Comparison of ENCODE assay signal across 21 cellular contexts in genomic region chr9:98195671-98196070, GRCh38. TPM values are rescaled to one million over a fixed set of nuclear protein-coding genes. Genes with fewer than 3 reads are reported as not detected.
DNase-seq lines count a peak whose midpoint lies in the region; ATAC-seq lines count a peak whose summit lies in the region.
"Had no signal": no experiment of that assay in that cellular context is flagged by ENCODE, and none has a peak within 500 bp of the region (broad histone marks: within the 10 kb centered on the region; RNA-seq: fewer than 3 reads in every experiment).

No MANE protein-coding gene starts in this region.

- H2AK5ac ChIP-seq in trophoblast cell (ENCODE audit: low read length): no peak overlapping the region

- no peak for ATAC-seq in GM18502 (IDR thresholded peaks at IDR 0.05; ENCODE audit: poor library complexity, unreplicated experiment)
- ATAC-seq: GM12878, K562, T-cell had no signal

- no peak overlapping the region for H3K4me3 Mint-ChIP-seq in T-helper 2 cell treated with Interferon-gamma antibody and Interleukin-4, amounts not matched to agents 5 μg/mL and 100 μg/mL, for 36 hours

- H3K18ac ChIP-seq in trophoblast cell (ENCODE audit: low read length): no peak overlapping the region

- H3K4ac ChIP-seq in trophoblast cell (ENCODE audit: low read depth, low read length): no peak overlapping the region

- no peaks in the 10 kb centered on the region for H3K27me3 ChIP-seq in SJCRH30
- no peaks in the 10 kb centered on the region for H3K27me3 ChIP-seq in trophoblast cell (ENCODE audit: insufficient read depth, low read length)

- no peak overlapping the region for H2BK5ac ChIP-seq in trophoblast cell (ENCODE audit: low read depth, low read length, poor library complexity)

- no peak overlapping the region for H2AFZ ChIP-seq in trophoblast cell (ENCODE audit: insufficient read depth, low read length, poor library complexity)
- H2AFZ ChIP-seq: PC-9 had no signal

- H4K12ac ChIP-seq in trophoblast cell (ENCODE audit: low read depth, low read length): no peak overlapping the region

- H3K79me1 ChIP-seq in trophoblast cell (ENCODE audit: low read length): peaks cover 19% of the 10 kb centered on the region

- no peaks in the 10 kb centered on the region for H3K9me3 ChIP-seq in SJCRH30 (replicated peaks)
- no peaks in the 10 kb centered on the region for H3K9me3 ChIP-seq in trophoblast cell (ENCODE audit: insufficient read depth, low read depth, low read length)

- DNase-seq in DMS 273 (lab: John Stamatoyannopoulos, UW; ENCODE audit: unreplicated experiment) (peak; percentile 72), NCI-H2171 (lab: John Stamatoyannopoulos, UW) (peak; percentile 95), SJCRH30 (peak; percentile 93), trophoblast cell (no peak)
- no peak for DNase-seq in T-helper 2 cell treated with Interferon-gamma antibody and Interleukin-4, amounts not matched to agents 5 μg/mL and 100 μg/mL, for 36 hours (ENCODE audit: low spot score)
- no peak for DNase-seq in stimulated activated CD8-positive, alpha-beta memory T cell treated with anti-CD3 and anti-CD28 coated beads, Interleukin-4, amount 100 ng/mL, for 48 hours
- DNase-seq: DMS53, GDM1, Kasumi-1, NCI-H1092 treated with DMSO at 0.1 percent for 48 hours, NCI-H1436 treated with DMSO at 0.1 percent for 48 hours, NCI-H187 treated with DMSO at 0.1 percent for 48 hours, NCI-H226, NCI-H510A, NCI-H774, PC-9, Right ventricle myocardium superior, T-cell had no signal

- no peak overlapping the region for H2BK120ac ChIP-seq in trophoblast cell (ENCODE audit: insufficient read depth, low read length, poor library complexity)

- no CpG with 5 or more reads among the region's 4 CpGs for WGBS in trophoblast cell (ENCODE audit: extremely low coverage, insufficient coverage, insufficient read length)

- H3K23ac ChIP-seq in trophoblast cell (ENCODE audit: low read length): no peak overlapping the region

- H3K4me3 ChIP-seq in SJCRH30 (no peak overlapping the region), trophoblast cell (ENCODE audit: low read depth, low read length) (no peak overlapping the region)
- H3K4me3 ChIP-seq: GM12878, K562, PC-9 had no signal

- H3K14ac ChIP-seq in trophoblast cell (ENCODE audit: low read length): no peak overlapping the region

- no peak overlapping the region for H3K4me2 ChIP-seq in trophoblast cell (ENCODE audit: low read length)
- H3K4me2 ChIP-seq: PC-9 had no signal

- no peak overlapping the region for H4K8ac ChIP-seq in trophoblast cell (ENCODE audit: low read depth, low read length)

- H3K36me3 ChIP-seq in SJCRH30 (no peaks in the 10 kb centered on the region), trophoblast cell (ENCODE audit: control insufficient read depth in 1 of 2, insufficient read depth in 2 of 2, low read length in 2 of 2) (peaks cover 8 to 11% of the 10 kb centered on the region in 2 experiments)

- H3K27ac Mint-ChIP-seq in T-helper 2 cell treated with Interferon-gamma antibody and Interleukin-4, amounts not matched to agents 5 μg/mL and 100 μg/mL, for 36 hours: no peak overlapping the region
- H3K27ac Mint-ChIP-seq: T-cell had no signal

- H3K27ac ChIP-seq in SJCRH30 (peak overlapping the region; percentile 14; the same call in 1 of the 2 replicates), trophoblast cell (ENCODE audit: low read depth, low read length) (no peak overlapping the region)
- H3K27ac ChIP-seq: PC-9 had no signal

- no peak overlapping the region for H3K9ac ChIP-seq in trophoblast cell (ENCODE audit: low read length)

- peaks cover 9% of the 10 kb centered on the region for H3K79me2 ChIP-seq in trophoblast cell (ENCODE audit: control insufficient read depth, insufficient read depth, low read length, poor library complexity)

- peaks cover 26% of the 10 kb centered on the region for H3K4me1 ChIP-seq in SJCRH30
- H3K4me1 ChIP-seq in trophoblast cell (ENCODE audit: control insufficient read depth in 1 of 2, insufficient read depth in 2 of 2, low read length in 2 of 2): peaks cover 13 to 26% of the 10 kb centered on the region in 2 experiments

- no peaks in the 10 kb centered on the region for H3K36me3 Mint-ChIP-seq in T-helper 2 cell treated with Interferon-gamma antibody and Interleukin-4, amounts not matched to agents 5 μg/mL and 100 μg/mL, for 36 hours (ENCODE audit: low read depth)

- no peaks in the 10 kb centered on the region for H3K9me3 Mint-ChIP-seq in T-helper 2 cell treated with Interferon-gamma antibody and Interleukin-4, amounts not matched to agents 5 μg/mL and 100 μg/mL, for 36 hours
- H3K9me3 Mint-ChIP-seq: T-cell had no signal

- H4K91ac ChIP-seq in trophoblast cell (ENCODE audit: low read depth, low read length): peak overlapping the region; percentile 0

- H3K4me1 Mint-ChIP-seq in T-helper 2 cell treated with Interferon-gamma antibody and Interleukin-4, amounts not matched to agents 5 μg/mL and 100 μg/mL, for 36 hours (ENCODE audit: low read depth): peaks cover 3% of the 10 kb centered on the region

- H3K27me3 Mint-ChIP-seq in T-helper 2 cell treated with Interferon-gamma antibody and Interleukin-4, amounts not matched to agents 5 μg/mL and 100 μg/mL, for 36 hours (ENCODE audit: low read depth): peaks cover 6% of the 10 kb centered on the region
- H3K27me3 Mint-ChIP-seq: T-cell had no signal

- H2BK12ac ChIP-seq in trophoblast cell (ENCODE audit: low read length): no peak overlapping the region

RNA-seq across cellular contexts. Expression of gene CORO2A, which starts 3.2 kb away (rescaled TPM):
- 0.55 and 0.61 TPM in 2 replicates for total RNA-seq in SJCRH30 (2014; rRNA removed; shearing (Covaris generic))
- polyA plus RNA-seq in trophoblast cell (2013): 34.0 and 35.3 TPM in 2 replicates

RNA-seq across cellular contexts. Expression of gene TBC1D2, which starts 59.8 kb away (rescaled TPM):
- total RNA-seq in SJCRH30 (2014; rRNA removed; shearing (Covaris generic)): 1.4 and 1.8 TPM in 2 replicates
- polyA plus RNA-seq in trophoblast cell (2013): 18.4 and 19.5 TPM in 2 replicates

Comparison
In these comparisons a context has a peak if more than half of its experiments do, and no peak if none do; other contexts are left out.
1. DNase-seq: peak in DMS 273 (single experiment), NCI-H2171 (single experiment) and SJCRH30 (2 of 2); none in trophoblast cell (0 of 2), T-helper 2 cell treated with Interferon-gamma antibody and Interleukin-4, amounts not matched to agents 5 μg/mL and 100 μg/mL, for 36 hours (single experiment) and stimulated activated CD8-positive, alpha-beta memory T cell treated with anti-CD3 and anti-CD28 coated beads, Interleukin-4, amount 100 ng/mL, for 48 hours (single experiment).